1 cellular context compared by ENCODE assay signal in the genomic region with DNA sequence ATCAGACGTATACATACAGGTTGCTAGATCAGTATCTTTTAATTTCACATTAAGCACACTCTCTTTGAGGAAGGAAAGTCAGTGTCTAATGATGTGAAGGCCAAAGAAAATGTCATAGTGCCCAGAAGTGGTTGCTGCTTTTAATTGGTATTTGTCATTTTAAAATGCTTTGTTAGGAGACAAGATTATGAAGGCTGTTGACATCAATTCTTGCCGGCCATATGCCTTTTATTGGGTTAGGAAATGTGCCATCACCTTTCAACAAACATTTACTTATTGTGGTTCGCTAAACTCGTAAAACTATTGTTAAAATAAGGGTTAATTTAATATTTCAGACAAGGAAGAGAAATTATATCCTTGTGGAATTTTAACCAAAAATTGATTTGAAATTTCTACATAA.
TF ChIP-seq lines count a peak whose summit lies in the region.

No MANE protein-coding gene starts in this region.

TF ChIP-seq in GM12878, 131 proteins besides CTCF, POLR2A, EP300 and RAD21:
- TF ChIP-seq BCLAF1 (IDR thresholded peaks at IDR 0.05), result no peak
- TF ChIP-seq TCF3 (IDR thresholded peaks at IDR 0.05; ENCODE audit: borderline replicate concordance, insufficient read depth, low read depth, low read length), result no peak
- no peak for TF ChIP-seq TBL1XR1 (IDR thresholded peaks at IDR 0.05; ENCODE audit: low read depth, low read length)
- TF ChIP-seq RELB (IDR thresholded peaks at IDR 0.05; ENCODE audit: low read depth), result no peak
- TF ChIP-seq MEF2B (IDR thresholded peaks at IDR 0.05; ENCODE audit: partially characterized antibody, poor library complexity, severe bottlenecking), result no peak
- TF ChIP-seq REST (IDR thresholded peaks at IDR 0.05; ENCODE audit: low read depth, low read length), result no peak
- no peak for TF ChIP-seq NR2C2 (IDR thresholded peaks at IDR 0.05; ENCODE audit: borderline replicate concordance, control insufficient read depth, insufficient read length, low read depth)
- no peak for TF ChIP-seq SRF (IDR thresholded peaks at IDR 0.05; ENCODE audit: low read depth in 2 of 2, low read length in 2 of 2)
- TF ChIP-seq NRF1 (conservative IDR thresholded peaks at IDR 0.05; ENCODE audit: low read depth, low read length), result no peak
- TF ChIP-seq MAX (IDR thresholded peaks at IDR 0.05; ENCODE audit: low read depth, low read length), result no peak
- no peak for TF ChIP-seq RCOR1 (conservative IDR thresholded peaks at IDR 0.05; ENCODE audit: low read depth, low read length)
- TF ChIP-seq RUNX3 (IDR thresholded peaks at IDR 0.05; ENCODE audit: low read length), result no peak
- no peak for TF ChIP-seq SMARCA5 (IDR thresholded peaks at IDR 0.05)
- TF ChIP-seq WRNIP1 (IDR thresholded peaks at IDR 0.05; ENCODE audit: borderline replicate concordance, low read depth, low read length), result no peak
TF ChIP-seq in GM12878: peak in this region for 0.
